1 cellular context compared by ENCODE assay signal in genomic region chr3:138608322-138609214, GRCh38.
TF ChIP-seq lines count a peak whose summit lies in the region.

Gene FAIM, plus strand, starts transcription at chr3:138608771. Its CDS starts 10,956 bp downstream, at chr3:138619727.

TF ChIP-seq in HEK293, 187 proteins besides CTCF, POLR2A, EP300 and RAD21 (continued from another document and continues in another):
- no peak for TF ChIP-seq INSM2 (tag by site-specific recombination; IDR thresholded peaks at IDR 0.05)
- no peak for TF ChIP-seq HOXA7 (CRISPR knock-in tag; IDR thresholded peaks at IDR 0.05; ENCODE audit: borderline replicate concordance)
- TF ChIP-seq IKZF3 (tag by site-specific recombination; IDR thresholded peaks at IDR 0.05) = no peak
- TF ChIP-seq YY1 (tag by site-specific recombination; IDR thresholded peaks at IDR 0.05) = peak; percentile 57; the same call in 1 of the 2 replicates
- TF ChIP-seq ZNF518A (tag by site-specific recombination; conservative IDR thresholded peaks at IDR 0.05; ENCODE audit: low read depth) = peak; percentile 25; the same call in 1 of the 2 replicates
- TF ChIP-seq ZNF76 (tag by site-specific recombination; IDR thresholded peaks at IDR 0.05; ENCODE audit: borderline replicate concordance, low read depth) = peak; percentile 13; the same call in 1 of the 2 replicates
- no peak for TF ChIP-seq ZNF416 (tag by site-specific recombination; IDR thresholded peaks at IDR 0.05)
- peak; percentile 85 for TF ChIP-seq ZBTB8A (tag by site-specific recombination; IDR thresholded peaks at IDR 0.05)
- peak; percentile 81 for TF ChIP-seq ZBTB26 (tag by site-specific recombination; optimal IDR thresholded peaks at IDR 0.05)
- no peak for TF ChIP-seq ZNF433 (tag by site-specific recombination; IDR thresholded peaks at IDR 0.05; ENCODE audit: low read depth)
- TF ChIP-seq ZNF202 (tag by site-specific recombination; IDR thresholded peaks at IDR 0.05; ENCODE audit: borderline replicate concordance) = no peak
- TF ChIP-seq ZNF645 (tag by site-specific recombination; IDR thresholded peaks at IDR 0.05) = no peak
- no peak for TF ChIP-seq ZNF670 (tag by site-specific recombination; IDR thresholded peaks at IDR 0.05; ENCODE audit: low read depth)
- no peak for TF ChIP-seq MZF1 (tag by site-specific recombination; IDR thresholded peaks at IDR 0.05; ENCODE audit: borderline replicate concordance)
- TF ChIP-seq ZNF10 (tag by site-specific recombination; IDR thresholded peaks at IDR 0.05) = peak; percentile 36; the same call in 1 of the 2 replicates
- TF ChIP-seq KLF10 (tag by site-specific recombination; IDR thresholded peaks at IDR 0.05) = no peak
- no peak for TF ChIP-seq ZNF211 (tag by site-specific recombination; IDR thresholded peaks at IDR 0.05; ENCODE audit: low read depth)
- TF ChIP-seq ZNF121 (tag by site-specific recombination; IDR thresholded peaks at IDR 0.05) = 0 out of 2 replicates have a peak, but pooled peaks have one; percentile 47
- TF ChIP-seq GLI2 (tag by site-specific recombination; IDR thresholded peaks at IDR 0.05; ENCODE audit: borderline replicate concordance, low read depth) = no peak
- TF ChIP-seq ZNF266 (tag by site-specific recombination; IDR thresholded peaks at IDR 0.05; ENCODE audit: low read depth) = no peak
- TF ChIP-seq ZNF335 (tag by site-specific recombination; conservative IDR thresholded peaks at IDR 0.05) = peak; percentile 95
- TF ChIP-seq PRDM2 (tag by site-specific recombination; IDR thresholded peaks at IDR 0.05; ENCODE audit: borderline replicate concordance) = no peak
- peak; percentile 77; the same call in 1 of the 2 replicates for TF ChIP-seq ZNF785 (tag by site-specific recombination; IDR thresholded peaks at IDR 0.05)
- peak; percentile 77 for TF ChIP-seq PRDM10 (tag by site-specific recombination; IDR thresholded peaks at IDR 0.05)
- peak; percentile 65; the same call in 1 of the 2 replicates for TF ChIP-seq ZSCAN16 (tag by site-specific recombination; IDR thresholded peaks at IDR 0.05)
- no peak for TF ChIP-seq ZNF292 (tag by site-specific recombination; IDR thresholded peaks at IDR 0.05; ENCODE audit: borderline replicate concordance, low read depth)
- TF ChIP-seq ZNF514 (tag by site-specific recombination; IDR thresholded peaks at IDR 0.05) = no peak
- TF ChIP-seq ZNF175 (tag by site-specific recombination; IDR thresholded peaks at IDR 0.05) = no peak
- no peak for TF ChIP-seq BCL6B (tag by site-specific recombination; IDR thresholded peaks at IDR 0.05)
- TF ChIP-seq ZNF843 (tag by site-specific recombination; IDR thresholded peaks at IDR 0.05) = no peak
- peak; percentile 77 for TF ChIP-seq SP7 (tag by site-specific recombination; IDR thresholded peaks at IDR 0.05)
- TF ChIP-seq ZNF18 (tag by site-specific recombination; IDR thresholded peaks at IDR 0.05) = 0 out of 2 replicates have a peak, but pooled peaks have one; percentile 20
- TF ChIP-seq ZNF549 (tag by site-specific recombination; IDR thresholded peaks at IDR 0.05) = no peak
